1 cellular context compared by ENCODE assay signal in genomic region chr5:41924872-41925554, GRCh38.
TF ChIP-seq lines count a peak whose summit lies in the region.

Gene FBXO4, plus strand, starts transcription at chr5:41925281. Its CDS starts 29 bp downstream, at chr5:41925310.

TF ChIP-seq in HepG2, 621 proteins besides CTCF, POLR2A, EP300 and RAD21 (continued from another document and continues in another):
- TF ChIP-seq ATF6 (CRISPR knock-in tag; conservative IDR thresholded peaks at IDR 0.05) (0 out of 2 replicates have a peak, but pooled peaks have one; percentile 45), HDAC1 (CRISPR knock-in tag; IDR thresholded peaks at IDR 0.05) (peak; percentile 95), NR2F1 (CRISPR knock-in tag; IDR thresholded peaks at IDR 0.05) (peak in 1 of 2 experiments; percentile 1; a peak in 1 of 4 replicates), TEAD3 (CRISPR knock-in tag; optimal IDR thresholded peaks at IDR 0.05; ENCODE audit: borderline replicate concordance) (peak; percentile 43), JDP2 (CRISPR knock-in tag; IDR thresholded peaks at IDR 0.05; ENCODE audit: borderline replicate concordance) (no peak), ZBTB26 (CRISPR knock-in tag; IDR thresholded peaks at IDR 0.05; ENCODE audit: borderline replicate concordance) (no peak; the same call in 1 of the 2 replicates), MTA1 (CRISPR knock-in tag; IDR thresholded peaks at IDR 0.05; ENCODE audit: borderline replicate concordance) (peak; percentile 98), ERF (CRISPR knock-in tag; IDR thresholded peaks at IDR 0.05) (peak; percentile 62; the same call in 1 of the 2 replicates), ZNF552 (CRISPR knock-in tag; IDR thresholded peaks at IDR 0.05; ENCODE audit: borderline replicate concordance) (no peak; the same call in 1 of the 2 replicates), HMGXB3 (CRISPR knock-in tag; IDR thresholded peaks at IDR 0.05; ENCODE audit: borderline replicate concordance) (peak; percentile 80; the same call in 1 of the 2 replicates), PCBP2 (optimal IDR thresholded peaks at IDR 0.05; ENCODE audit: low read depth, low read length, poor library complexity, severe bottlenecking) (no peak), ZNF558 (CRISPR knock-in tag; IDR thresholded peaks at IDR 0.05; ENCODE audit: borderline replicate concordance) (0 out of 2 replicates have a peak, but pooled peaks have one; percentile 83), RARA (CRISPR knock-in tag; IDR thresholded peaks at IDR 0.05) (peak; percentile 34; the same call in 1 of the 2 replicates), ZBTB2 (CRISPR knock-in tag; IDR thresholded peaks at IDR 0.05; ENCODE audit: low read depth) (no peak), FOXC1 (CRISPR knock-in tag; IDR thresholded peaks at IDR 0.05; ENCODE audit: borderline replicate concordance) (peak; percentile 53; the same call in 1 of the 2 replicates), SRY (CRISPR knock-in tag; IDR thresholded peaks at IDR 0.05) (no peak), ZNF773 (CRISPR knock-in tag; IDR thresholded peaks at IDR 0.05; ENCODE audit: borderline replicate concordance) (no peak), HNRNPUL1 (IDR thresholded peaks at IDR 0.05; ENCODE audit: low read depth, low read length) (no peak), ZNF615 (CRISPR knock-in tag; IDR thresholded peaks at IDR 0.05; ENCODE audit: borderline replicate concordance) (no peak), CREBL2 (CRISPR knock-in tag; IDR thresholded peaks at IDR 0.05; ENCODE audit: borderline replicate concordance) (no peak; the same call in 1 of the 2 replicates), ZNF780A (CRISPR knock-in tag; IDR thresholded peaks at IDR 0.05) (no peak), MED8 (CRISPR knock-in tag; IDR thresholded peaks at IDR 0.05; ENCODE audit: insufficient replicate concordance) (peak; percentile 72), KLF16 (CRISPR knock-in tag; IDR thresholded peaks at IDR 0.05) (peak in 1 of 2 experiments; percentile 89; a peak in 2 of 4 replicates), REPIN1 (CRISPR knock-in tag; IDR thresholded peaks at IDR 0.05; ENCODE audit: borderline replicate concordance, low read depth) (peak; percentile 92), ZNF329 (CRISPR knock-in tag; IDR thresholded peaks at IDR 0.05; ENCODE audit: low read depth) (0 out of 2 replicates have a peak, but pooled peaks have one; percentile 36), PITX1 (CRISPR knock-in tag; IDR thresholded peaks at IDR 0.05) (peak; percentile 60), NRL (CRISPR knock-in tag; IDR thresholded peaks at IDR 0.05; ENCODE audit: borderline replicate concordance) (peak; percentile 83; the same call in 1 of the 2 replicates), ATF5 (CRISPR knock-in tag; IDR thresholded peaks at IDR 0.05; ENCODE audit: low read depth) (peak; percentile 56; the same call in 1 of the 2 replicates), ZNF570 (CRISPR knock-in tag; IDR thresholded peaks at IDR 0.05; ENCODE audit: borderline replicate concordance) (no peak), AHR (CRISPR knock-in tag; IDR thresholded peaks at IDR 0.05) (peak; percentile 64; the same call in 1 of the 2 replicates), ARHGAP35 (CRISPR knock-in tag; IDR thresholded peaks at IDR 0.05; ENCODE audit: borderline replicate concordance) (no peak; the same call in 1 of the 2 replicates), ZNF17 (CRISPR knock-in tag; IDR thresholded peaks at IDR 0.05) (no peak), SP140L (CRISPR knock-in tag; IDR thresholded peaks at IDR 0.05; ENCODE audit: borderline replicate concordance) (0 out of 2 replicates have a peak, but pooled peaks have one; percentile 20), XRCC5 (optimal IDR thresholded peaks at IDR 0.05; ENCODE audit: low read length) (peak; percentile 55), ZNF572 (CRISPR knock-in tag; IDR thresholded peaks at IDR 0.05) (0 out of 2 replicates have a peak, but pooled peaks have one; percentile 28), ZNF235 (CRISPR knock-in tag; IDR thresholded peaks at IDR 0.05; ENCODE audit: borderline replicate concordance) (peak; percentile 66; the same call in 1 of the 2 replicates), TAF1 (CRISPR knock-in tag; IDR thresholded peaks at IDR 0.05) (peak; percentile 90), GABPA (IDR thresholded peaks at IDR 0.05; ENCODE audit: low read depth, low read length) (no peak), GABPA (CRISPR knock-in tag; IDR thresholded peaks at IDR 0.05; ENCODE audit: low read depth) (peak; percentile 31; the same call in 1 of the 2 replicates), ZFP90 (CRISPR knock-in tag; IDR thresholded peaks at IDR 0.05; ENCODE audit: borderline replicate concordance) (peak; percentile 86), ZFYVE20 (CRISPR knock-in tag; IDR thresholded peaks at IDR 0.05; ENCODE audit: borderline replicate concordance, low read depth) (no peak), FIP1L1 (IDR thresholded peaks at IDR 0.05; ENCODE audit: borderline replicate concordance, insufficient read depth, low read depth, low read length) (0 out of 2 replicates have a peak, but pooled peaks have one; percentile 64), ZNF879 (CRISPR knock-in tag; IDR thresholded peaks at IDR 0.05) (peak; percentile 57; the same call in 1 of the 2 replicates), DRAP1 (CRISPR knock-in tag; IDR thresholded peaks at IDR 0.05) (peak; percentile 74), JUN (CRISPR knock-in tag; IDR thresholded peaks at IDR 0.05) (peak; percentile 55; the same call in 1 of the 2 replicates), ETS1 (CRISPR knock-in tag; IDR thresholded peaks at IDR 0.05) (no peak), ZNF256 (CRISPR knock-in tag; conservative IDR thresholded peaks at IDR 0.05) (no peak), ZNF607 (CRISPR knock-in tag; IDR thresholded peaks at IDR 0.05; ENCODE audit: borderline replicate concordance) (peak; percentile 92), NFIB (CRISPR knock-in tag; IDR thresholded peaks at IDR 0.05; ENCODE audit: borderline replicate concordance) (no peak), ZNF569 (CRISPR knock-in tag; IDR thresholded peaks at IDR 0.05; ENCODE audit: borderline replicate concordance) (no peak), MLX (CRISPR knock-in tag; IDR thresholded peaks at IDR 0.05) (no peak), POLR2AphosphoS2 (IDR thresholded peaks at IDR 0.05; ENCODE audit: low read depth, low read length) (no peak), ZNF713 (CRISPR knock-in tag; IDR thresholded peaks at IDR 0.05) (peak; percentile 66; the same call in 1 of the 2 replicates), ZNF670 (CRISPR knock-in tag; IDR thresholded peaks at IDR 0.05; ENCODE audit: borderline replicate concordance) (peak; percentile 71; the same call in 1 of the 2 replicates), ATF1 (CRISPR knock-in tag; IDR thresholded peaks at IDR 0.05) (no peak; the same call in 1 of the 2 replicates), IKZF5 (CRISPR knock-in tag; IDR thresholded peaks at IDR 0.05) (peak; percentile 87), SRSF1 (optimal IDR thresholded peaks at IDR 0.05; ENCODE audit: low read depth, low read length) (peak; percentile 58), IKZF4 (CRISPR knock-in tag; IDR thresholded peaks at IDR 0.05; ENCODE audit: borderline replicate concordance, low read depth, not compliant biosample characterization) (peak; percentile 67), MLLT10 (CRISPR knock-in tag; IDR thresholded peaks at IDR 0.05) (no peak)
